Comparison of ENCODE assay signal across 11 cellular contexts in genomic region chr2:111632661-111633060, GRCh38.
DNase-seq lines count a peak whose midpoint lies in the region; ATAC-seq, FAIRE-seq and TF ChIP-seq lines count a peak whose summit lies in the region.
"Had no signal": no experiment of that assay in that cellular context is flagged by ENCODE, and none has a peak within 500 bp of the region (broad histone marks: within the 10 kb centered on the region; RNA-seq: fewer than 3 reads in every experiment).

No MANE protein-coding gene starts in this region.

- no peaks in the 10 kb centered on the region for H3K79me2 ChIP-seq in Loucy (ENCODE audit: insufficient read depth, low read length)

- peak; percentile 85 for ATAC-seq in activated naive CD8-positive, alpha-beta T cell treated with anti-CD3 and anti-CD28 coated beads, Interleukin-2, amount 50 U/mL, for 24 hours
- ATAC-seq in left colon: no peak
- ATAC-seq: sciatic nerve had no signal

- H2AFZ ChIP-seq in Loucy (ENCODE audit: low read length): peak overlapping the region; percentile 61

- peaks cover 20% of the 10 kb centered on the region for H3K36me3 Mint-ChIP-seq in activated CD4-positive, alpha-beta T cell treated with anti-CD3 and anti-CD28 coated beads, Interleukin-2, amount 10 ng/mL, durations not matched to agents 24 days and 14 days (ENCODE audit: low read depth)
- peaks cover 10% of the 10 kb centered on the region for H3K36me3 Mint-ChIP-seq in activated naive CD8-positive, alpha-beta T cell treated with anti-CD3 and anti-CD28 coated beads, Interleukin-2, amount 50 U/mL, for 24 hours (ENCODE audit: low read depth)
- H3K36me3 Mint-ChIP-seq in progenitor cell of endocrine pancreas (ENCODE audit: insufficient read depth): peaks cover 5% of the 10 kb centered on the region
- H3K36me3 Mint-ChIP-seq: type B pancreatic cell had no signal

- H4K20me1 ChIP-seq in Loucy (ENCODE audit: insufficient read depth, low read length, poor library complexity, severe bottlenecking): no peaks in the 10 kb centered on the region

- peak overlapping the region; percentile 56 for H3K4me2 ChIP-seq in Loucy (ENCODE audit: low read depth, low read length, poor library complexity, severe bottlenecking)

- FAIRE-seq in frontal cortex (lab: Jason Lieb, UNC): no peak

- no peaks in the 10 kb centered on the region for H3K9me2 ChIP-seq in Loucy (replicated peaks; ENCODE audit: low read depth, low read length)

- H3K4me1 Mint-ChIP-seq in activated CD4-positive, alpha-beta T cell treated with anti-CD3 and anti-CD28 coated beads, Interleukin-2, amount 10 ng/mL, durations not matched to agents 24 days and 14 days: peaks cover 27% of the 10 kb centered on the region
- peaks cover 26% of the 10 kb centered on the region for H3K4me1 Mint-ChIP-seq in activated naive CD8-positive, alpha-beta T cell treated with anti-CD3 and anti-CD28 coated beads, Interleukin-2, amount 50 U/mL, for 24 hours
- H3K4me1 Mint-ChIP-seq in progenitor cell of endocrine pancreas (ENCODE audit: low read depth): no peaks in the 10 kb centered on the region

- peak; percentile 84 for DNase-seq in activated CD4-positive, alpha-beta T cell treated with anti-CD3 and anti-CD28 coated beads, Interleukin-2, amount 10 ng/mL, durations not matched to agents 24 days and 14 days
- no peak for DNase-seq in activated CD4-positive, alpha-beta T cell treated with anti-CD3 and anti-CD28 coated beads, Interleukin-2, amount 50 U/mL, for 4 hours
- DNase-seq in activated naive CD8-positive, alpha-beta T cell treated with anti-CD3 and anti-CD28 coated beads, Interleukin-2, amount 50 U/mL, for 24 hours: peak; percentile 32
- DNase-seq in progenitor cell of endocrine pancreas (ENCODE audit: low spot score, unreplicated experiment): no peak
- no peak for DNase-seq in NCI-H524 treated with DMSO at 0.1 percent for 48 hours (lab: John Stamatoyannopoulos, UW)
- no peak for DNase-seq in left colon
- DNase-seq in frontal cortex (ENCODE audit: low spot score in 2 of 2): no peak
- DNase-seq: NCI-H1436 had no signal

- TF ChIP-seq CTCF in Loucy (conservative IDR thresholded peaks at IDR 0.05; ENCODE audit: low read length): no peak
- TF ChIP-seq CTCF in progenitor cell of endocrine pancreas (IDR thresholded peaks at IDR 0.05; ENCODE audit: unreplicated experiment): no peak

- H3K4me3 ChIP-seq in Loucy (ENCODE audit: low read length, poor library complexity, severe bottlenecking): peak overlapping the region; percentile 28

- peak overlapping the region; percentile 16 for H3K9ac ChIP-seq in Loucy (ENCODE audit: low read depth, low read length, poor library complexity, severe bottlenecking)

- H3K4me3 Mint-ChIP-seq in activated CD4-positive, alpha-beta T cell treated with anti-CD3 and anti-CD28 coated beads, Interleukin-2, amount 10 ng/mL, durations not matched to agents 24 days and 14 days: peak overlapping the region; percentile 62
- H3K4me3 Mint-ChIP-seq in activated naive CD8-positive, alpha-beta T cell treated with anti-CD3 and anti-CD28 coated beads, Interleukin-2, amount 50 U/mL, for 24 hours: peak overlapping the region; percentile 50
- H3K4me3 Mint-ChIP-seq in progenitor cell of endocrine pancreas (ENCODE audit: low read depth): no peak overlapping the region
- H3K4me3 Mint-ChIP-seq: type B pancreatic cell had no signal

- peaks cover 5% of the 10 kb centered on the region; the same call in 1 of the 2 replicates for H3K9me3 ChIP-seq in Loucy (ENCODE audit: insufficient read depth, low read depth, low read length)

- H3K27ac Mint-ChIP-seq in activated CD4-positive, alpha-beta T cell treated with anti-CD3 and anti-CD28 coated beads, Interleukin-2, amount 10 ng/mL, durations not matched to agents 24 days and 14 days: peak overlapping the region; percentile 88
- peak overlapping the region; percentile 73 for H3K27ac Mint-ChIP-seq in activated naive CD8-positive, alpha-beta T cell treated with anti-CD3 and anti-CD28 coated beads, Interleukin-2, amount 50 U/mL, for 24 hours
- H3K27ac Mint-ChIP-seq in progenitor cell of endocrine pancreas: peak overlapping the region; percentile 23

- peaks cover 22% of the 10 kb centered on the region for H3K4me1 ChIP-seq in Loucy (ENCODE audit: insufficient read depth, low read length, poor library complexity, severe bottlenecking)

- H3K27me3 ChIP-seq in Loucy (ENCODE audit: insufficient read depth, low read length, poor library complexity, severe bottlenecking): no peaks in the 10 kb centered on the region

- peaks cover 19% of the 10 kb centered on the region for H3K9me3 Mint-ChIP-seq in activated CD4-positive, alpha-beta T cell treated with anti-CD3 and anti-CD28 coated beads, Interleukin-2, amount 10 ng/mL, durations not matched to agents 24 days and 14 days
- H3K9me3 Mint-ChIP-seq in activated naive CD8-positive, alpha-beta T cell treated with anti-CD3 and anti-CD28 coated beads, Interleukin-2, amount 50 U/mL, for 24 hours: peaks cover 20% of the 10 kb centered on the region
- H3K9me3 Mint-ChIP-seq in progenitor cell of endocrine pancreas (ENCODE audit: low read depth): peaks cover 28% of the 10 kb centered on the region

- peaks cover 7% of the 10 kb centered on the region for H3K27me3 Mint-ChIP-seq in activated CD4-positive, alpha-beta T cell treated with anti-CD3 and anti-CD28 coated beads, Interleukin-2, amount 10 ng/mL, durations not matched to agents 24 days and 14 days
- peaks cover 24% of the 10 kb centered on the region for H3K27me3 Mint-ChIP-seq in activated naive CD8-positive, alpha-beta T cell treated with anti-CD3 and anti-CD28 coated beads, Interleukin-2, amount 50 U/mL, for 24 hours
- H3K27me3 Mint-ChIP-seq in progenitor cell of endocrine pancreas: no peaks in the 10 kb centered on the region

- H3F3A ChIP-seq in Loucy (ENCODE audit: low read depth): no peaks in the 10 kb centered on the region

- intact Hi-C loops in activated CD4-positive, alpha-beta T cell treated with anti-CD3 and anti-CD28 coated beads, Interleukin-2, amount 10 ng/mL, durations not matched to agents 24 days and 14 days (cut with micrococcal nuclease): no loop called here
- intact Hi-C loops in left colon (cut with DNase I, micrococcal nuclease): no loop called here

- no peaks in the 10 kb centered on the region for H3K36me3 ChIP-seq in Loucy (ENCODE audit: insufficient read depth, low read length)

Comparison
In these comparisons a context has a peak if more than half of its experiments do, and no peak if none do; other contexts are left out.
1. DNase-seq: peak in activated CD4-positive, alpha-beta T cell treated with anti-CD3 and anti-CD28 coated beads, Interleukin-2, amount 10 ng/mL, durations not matched to agents 24 days and 14 days (single experiment) and activated naive CD8-positive, alpha-beta T cell treated with anti-CD3 and anti-CD28 coated beads, Interleukin-2, amount 50 U/mL, for 24 hours (single experiment); none in activated CD4-positive, alpha-beta T cell treated with anti-CD3 and anti-CD28 coated beads, Interleukin-2, amount 50 U/mL, for 4 hours (0 of 2), progenitor cell of endocrine pancreas (single experiment), NCI-H524 treated with DMSO at 0.1 percent for 48 hours (single experiment), left colon (0 of 2) and frontal cortex (0 of 2).
2. H3K27ac Mint-ChIP-seq: peak in every context shown above with its lines; median percentile 88 in activated CD4-positive, alpha-beta T cell treated with anti-CD3 and anti-CD28 coated beads, Interleukin-2, amount 10 ng/mL, durations not matched to agents 24 days and 14 days; 73 in activated naive CD8-positive, alpha-beta T cell treated with anti-CD3 and anti-CD28 coated beads, Interleukin-2, amount 50 U/mL, for 24 hours; 23 in progenitor cell of endocrine pancreas.